Comparison of ENCODE assay signal across 8 cellular contexts in genomic region chr12:102121328-102121727, GRCh38. TPM values are rescaled to one million over a fixed set of nuclear protein-coding genes. Genes with fewer than 3 reads are reported as not detected.
DNase-seq lines count a peak whose midpoint lies in the region; ATAC-seq and TF ChIP-seq lines count a peak whose summit lies in the region.
"Not testable (repeated sequence)": the region's sequence is repeated elsewhere in the genome, so short reads cannot be mapped to it uniquely, and the experiment has no call there.

No MANE protein-coding gene starts in this region.

- not testable (repeated sequence) for H3K9me3 Mint-ChIP-seq in HFFc6; activated CD4-positive, alpha-beta T cell treated with anti-CD3 and anti-CD28 coated beads for 36 hours (ENCODE audit: low read depth); stimulated activated naive B cell treated with anti-CD40 and anti-IgM and Interleukin-4, amounts not matched to agents 10 μg/mL and 1 μg/mL and 100 μg/mL, for 72 hours

- H3K9ac ChIP-seq in OCI-LY3 (ENCODE audit: low read length) (peak overlapping the region; percentile 76), adipocyte (ENCODE audit: low read length) (peak overlapping the region; percentile 95)
- H3K9ac ChIP-seq in fibroblast of lung (ENCODE audit: insufficient read depth, low read length) = not testable (repeated sequence)

- not testable (repeated sequence) for H3K27me3 ChIP-seq in OCI-LY3 (ENCODE audit: low read depth, low read length); adipocyte (replicated peaks; ENCODE audit: control insufficient read depth, insufficient read depth, low read length); fibroblast of lung (ENCODE audit: control insufficient read depth, insufficient read depth, low read length); muscle layer of duodenum (ENCODE audit: low read depth, low read length)

- peak overlapping the region; percentile 85 for H3K27ac Mint-ChIP-seq in HFFc6
- H3K27ac Mint-ChIP-seq in activated CD4-positive, alpha-beta T cell treated with anti-CD3 and anti-CD28 coated beads for 36 hours = peak overlapping the region; percentile 95
- H3K27ac Mint-ChIP-seq in stimulated activated naive B cell treated with anti-CD40 and anti-IgM and Interleukin-4, amounts not matched to agents 10 μg/mL and 1 μg/mL and 100 μg/mL, for 72 hours = not testable (repeated sequence)

- H3K9me3 ChIP-seq in OCI-LY3 (ENCODE audit: insufficient read depth, low read length); adipocyte (ENCODE audit: control insufficient read depth, low read length); fibroblast of lung (ENCODE audit: control insufficient read depth, insufficient read depth, low read depth, low read length); muscle layer of duodenum (ENCODE audit: control insufficient read depth in 1 of 2, low read length in 2 of 2): not testable (repeated sequence)

- H3K36me3 ChIP-seq in OCI-LY3 (replicated peaks; ENCODE audit: low read depth, low read length) = peaks cover 31% of the 10 kb centered on the region
- peaks cover 18% of the 10 kb centered on the region for H3K36me3 ChIP-seq in adipocyte (ENCODE audit: control insufficient read depth, insufficient read depth, low read length, severe bottlenecking)
- H3K36me3 ChIP-seq in fibroblast of lung (ENCODE audit: control insufficient read depth, insufficient read depth, low read length); muscle layer of duodenum (ENCODE audit: control insufficient read depth in 1 of 2, insufficient read depth in 2 of 2, low read length in 2 of 2): not testable (repeated sequence)

- CTCF ChIA-PET in activated CD4-positive, alpha-beta T cell treated with anti-CD3 and anti-CD28 coated beads for 36 hours (lab: Charles Lee) = interaction anchor here (0.6 to 1.9 kb wide), 3 partner anchors 23 to 203 kb away, joined by 3 to 4 read pairs (median 3); no protein-coding TSS in a partner anchor

- peaks cover 34% of the 10 kb centered on the region for H3K4me1 Mint-ChIP-seq in HFFc6 (ENCODE audit: low read depth)
- peaks cover 19% of the 10 kb centered on the region for H3K4me1 Mint-ChIP-seq in activated CD4-positive, alpha-beta T cell treated with anti-CD3 and anti-CD28 coated beads for 36 hours
- H3K4me1 Mint-ChIP-seq in stimulated activated naive B cell treated with anti-CD40 and anti-IgM and Interleukin-4, amounts not matched to agents 10 μg/mL and 1 μg/mL and 100 μg/mL, for 72 hours = peaks cover 11 to 14% of the 10 kb centered on the region in 2 donors

- intact Hi-C loops in activated CD4-positive, alpha-beta T cell treated with anti-CD3 and anti-CD28 coated beads for 36 hours (cut with DNase I, micrococcal nuclease) = loop anchor here in 1 of 2 experiments (2.0 to 10.0 kb wide), 2 partner anchors 291 to 1857 kb away; partner anchors contain the start of genes DEPDC4, GNPTAB and SCYL2

- TF ChIP-seq CTCF in HFFc6 (IDR thresholded peaks at IDR 0.05); OCI-LY3 (IDR thresholded peaks at IDR 0.05; ENCODE audit: low read depth, low read length); fibroblast of lung (conservative IDR thresholded peaks at IDR 0.05 in 1 of 2, IDR thresholded peaks at IDR 0.05 in 1 of 2; ENCODE audit: low read depth in 1 of 2, low read length in 2 of 2): not testable (repeated sequence)

- DNase-seq in DMS53 (lab: John Stamatoyannopoulos, UW) = peak; percentile 29
- DNase-seq in HFFc6 = peak; percentile 28
- not testable (repeated sequence) for DNase-seq in activated CD4-positive, alpha-beta T cell treated with anti-CD3 and anti-CD28 coated beads for 36 hours; adipocyte (ENCODE audit: low read depth); stimulated activated naive B cell treated with anti-CD40 and anti-IgM and Interleukin-4, amounts not matched to agents 10 μg/mL and 1 μg/mL and 100 μg/mL, for 72 hours
- peak in 1 of 2 donors; percentile 6 for DNase-seq in fibroblast of lung (ENCODE audit: low read depth in 2 of 2)

- not testable (repeated sequence) for H4K20me1 ChIP-seq in OCI-LY3 (ENCODE audit: insufficient read depth, low read length); fibroblast of lung (ENCODE audit: control insufficient read depth, extremely low read depth, insufficient read depth, low read length)

- peaks cover 31% of the 10 kb centered on the region for H3K4me1 ChIP-seq in OCI-LY3 (ENCODE audit: low read length)
- peaks cover 24% of the 10 kb centered on the region for H3K4me1 ChIP-seq in adipocyte (ENCODE audit: control insufficient read depth, insufficient read depth, low read length)
- H3K4me1 ChIP-seq in fibroblast of lung (ENCODE audit: control insufficient read depth, extremely low read depth, insufficient read depth, low read length) = not testable (repeated sequence)
- peaks cover 14 to 18% of the 10 kb centered on the region in 2 donors for H3K4me1 ChIP-seq in muscle layer of duodenum (ENCODE audit: control insufficient read depth in 1 of 2, insufficient read depth in 2 of 2, low read length in 2 of 2)

- peak overlapping the region; percentile 99 for H3K4me2 ChIP-seq in OCI-LY3 (ENCODE audit: low read length)
- H3K4me2 ChIP-seq in fibroblast of lung (ENCODE audit: extremely low read depth, insufficient read depth, low read length) = peak overlapping the region; percentile 94

- not testable (repeated sequence) for H3K27me3 Mint-ChIP-seq in HFFc6 (ENCODE audit: insufficient read depth); activated CD4-positive, alpha-beta T cell treated with anti-CD3 and anti-CD28 coated beads for 36 hours; stimulated activated naive B cell treated with anti-CD40 and anti-IgM and Interleukin-4, amounts not matched to agents 10 μg/mL and 1 μg/mL and 100 μg/mL, for 72 hours

- not testable (repeated sequence) for ATAC-seq in activated CD4-positive, alpha-beta T cell treated with anti-CD3 and anti-CD28 coated beads for 36 hours; stimulated activated naive B cell treated with anti-CD40 and anti-IgM and Interleukin-4, amounts not matched to agents 10 μg/mL and 1 μg/mL and 100 μg/mL, for 72 hours (replicated peaks)

- peak overlapping the region; percentile 94 for H3K4me3 ChIP-seq in OCI-LY3 (ENCODE audit: low read length)
- not testable (repeated sequence) for H3K4me3 ChIP-seq in adipocyte (ENCODE audit: low read length)
- H3K4me3 ChIP-seq in fibroblast of lung (replicated peaks in 1 of 4; ENCODE audit: control extremely low read depth in 1 of 4, insufficient read depth in 1 of 4, low read depth in 3 of 4, low read length in 4 of 4) = peak overlapping the region in 3 of 4 experiments; percentile 80 to 94 (median 89)
- peak overlapping the region; percentile 95 to 98 for H3K4me3 ChIP-seq in muscle layer of duodenum (ENCODE audit: low read depth in 1 of 2, low read length in 2 of 2)

- H3K4me3 Mint-ChIP-seq in HFFc6 = peak overlapping the region; percentile 93
- peak overlapping the region; percentile 95 for H3K4me3 Mint-ChIP-seq in activated CD4-positive, alpha-beta T cell treated with anti-CD3 and anti-CD28 coated beads for 36 hours
- peak overlapping the region; percentile 90 to 97 for H3K4me3 Mint-ChIP-seq in stimulated activated naive B cell treated with anti-CD40 and anti-IgM and Interleukin-4, amounts not matched to agents 10 μg/mL and 1 μg/mL and 100 μg/mL, for 72 hours

- peak overlapping the region; percentile 73; the same call in 1 of the 2 replicates for H3K27ac ChIP-seq in OCI-LY3 (ENCODE audit: low read length)
- H3K27ac ChIP-seq in fibroblast of lung (ENCODE audit: insufficient read depth, low read length) = peak overlapping the region; percentile 76
- not testable (repeated sequence) for H3K27ac ChIP-seq in muscle layer of duodenum (ENCODE audit: low read length)

- not testable (repeated sequence) for H3K36me3 Mint-ChIP-seq in HFFc6 (ENCODE audit: low read depth); stimulated activated naive B cell treated with anti-CD40 and anti-IgM and Interleukin-4, amounts not matched to agents 10 μg/mL and 1 μg/mL and 100 μg/mL, for 72 hours
- H3K36me3 Mint-ChIP-seq in activated CD4-positive, alpha-beta T cell treated with anti-CD3 and anti-CD28 coated beads for 36 hours (ENCODE audit: low read depth) = peaks cover 34% of the 10 kb centered on the region

- H3K79me2 ChIP-seq in OCI-LY3 (ENCODE audit: low read length) (peaks cover 61% of the 10 kb centered on the region), fibroblast of lung (ENCODE audit: control insufficient read depth, insufficient read depth, low read length) (peaks cover 29% of the 10 kb centered on the region)

- H2AFZ ChIP-seq in OCI-LY3 (ENCODE audit: low read depth, low read length); fibroblast of lung (ENCODE audit: low read length): not testable (repeated sequence)

- POLR2A ChIA-PET in activated CD4-positive, alpha-beta T cell treated with anti-CD3 and anti-CD28 coated beads for 36 hours (lab: Charles Lee) = not testable (repeated sequence)

RNA-seq across cellular contexts. Expression of gene PARPBP, which starts 1.3 kb away (rescaled TPM):
- 10 to 100 TPM in 5 of 6 experiments, 1 to 10 TPM in 1; 8.6 to 13.6 (median 12.6) TPM for total RNA-seq in HFFc6 (2021; fragmentation: NEBNext Ultra II Directional; extraction: Animal tissue kit (Norgen Biotek cat#: 25700))
- 10 to 100 TPM; 21.7 to 26.4 TPM for total RNA-seq in activated CD4-positive, alpha-beta T cell treated with anti-CD3 and anti-CD28 coated beads for 36 hours
- 3.6 and 9.4 TPM in 2 replicates for total RNA-seq in fibroblast of lung
- polyA plus RNA-seq in fibroblast of lung = 5.7 and 11.7 TPM in 2 replicates
- polyA plus RNA-seq in fibroblast of lung (2012) = 3.3 and 7.0 TPM in 2 replicates
- polyA minus RNA-seq in fibroblast of lung (ENCODE audit: low replicate concordance) = 1.4 and 1.6 TPM in 2 replicates

RNA-seq across cellular contexts. Expression of gene NUP37, which starts 1.4 kb away (rescaled TPM):
- 10 to 100 TPM; 36.0 to 53.9 (median 47.8) TPM for total RNA-seq in HFFc6 (2021; fragmentation: NEBNext Ultra II Directional; extraction: Animal tissue kit (Norgen Biotek cat#: 25700))
- 100 to 1,000 TPM; 100 to 108 TPM for total RNA-seq in activated CD4-positive, alpha-beta T cell treated with anti-CD3 and anti-CD28 coated beads for 36 hours
- total RNA-seq in fibroblast of lung = 30.3 and 38.3 TPM in 2 replicates
- polyA plus RNA-seq in fibroblast of lung = 61.9 and 81.0 TPM in 2 replicates
- 32.0 and 42.3 TPM in 2 replicates for polyA plus RNA-seq in fibroblast of lung (2012)
- 2.8 TPM in 1 of 2 replicates, not detected in the other for polyA minus RNA-seq in fibroblast of lung (ENCODE audit: low replicate concordance)

RNA-seq across cellular contexts. Expression of gene WASHC3, which starts 59.5 kb away (rescaled TPM):
- 10 to 100 TPM; 49.2 to 61.0 (median 54.8) TPM for total RNA-seq in HFFc6 (2021; fragmentation: NEBNext Ultra II Directional; extraction: Animal tissue kit (Norgen Biotek cat#: 25700))
- 10 to 100 TPM; 36.1 to 64.4 TPM for total RNA-seq in activated CD4-positive, alpha-beta T cell treated with anti-CD3 and anti-CD28 coated beads for 36 hours
- total RNA-seq in fibroblast of lung = 108 and 149 TPM in 2 replicates
- polyA plus RNA-seq in fibroblast of lung = 85.3 and 97.5 TPM in 2 replicates
- 73.8 and 76.7 TPM in 2 replicates for polyA plus RNA-seq in fibroblast of lung (2012)
- 22.7 and 30.8 TPM in 2 replicates for polyA minus RNA-seq in fibroblast of lung (ENCODE audit: low replicate concordance)
